ENCODE assay signal across 8 cellular contexts in the genomic region with DNA sequence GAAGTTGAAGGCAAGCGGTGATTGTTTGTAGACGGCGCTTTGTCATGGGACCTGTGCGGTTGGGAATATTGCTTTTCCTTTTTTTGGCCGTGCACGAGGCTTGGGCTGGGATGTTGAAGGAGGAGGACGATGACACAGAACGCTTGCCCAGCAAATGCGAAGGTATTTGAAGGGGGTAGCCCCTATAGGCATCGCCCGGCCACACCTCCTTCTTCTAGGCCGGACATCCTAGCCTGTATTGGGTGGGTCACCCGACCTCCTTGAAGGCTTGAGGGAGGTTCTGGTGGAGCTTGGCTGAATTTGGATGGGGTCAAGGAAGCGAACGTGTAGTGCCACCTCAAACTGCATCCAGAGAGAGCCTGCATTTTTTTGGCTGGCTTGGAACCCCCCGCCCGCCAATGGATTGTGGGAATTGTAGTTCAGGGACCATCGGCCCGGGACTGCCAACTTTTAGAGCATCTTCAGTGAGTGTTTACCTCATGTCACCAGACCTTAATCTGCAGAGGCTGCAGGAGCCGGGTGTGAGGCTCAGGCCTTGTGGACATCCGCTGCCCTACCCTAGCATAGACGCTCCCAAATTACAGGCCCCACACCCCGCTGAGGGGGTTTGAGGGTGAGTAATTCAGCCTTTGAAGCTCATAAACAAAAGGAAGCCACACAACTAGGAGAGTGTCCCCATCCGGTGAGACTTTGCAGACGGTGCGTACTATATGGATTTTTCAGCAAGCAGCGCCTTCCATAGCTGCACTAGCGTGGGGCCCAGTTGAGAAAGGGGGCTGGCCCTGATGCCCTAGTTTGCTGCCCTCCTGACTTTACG. TPM values are rescaled to one million over a fixed set of nuclear protein-coding genes. Genes with fewer than 3 reads are reported as not detected.
DNase-seq lines count a peak whose midpoint lies in the region; ATAC-seq and TF ChIP-seq lines count a peak whose summit lies in the region.

No MANE protein-coding gene starts in this region.

- intact Hi-C loops in lower lobe of right lung (cut with DNase I), result no loop called here

- peak; percentile 62 to 66 for ATAC-seq in lower lobe of right lung

- H3K27ac ChIP-seq in ectodermal cell (ENCODE audit: insufficient read depth, low read depth, low read length, poor library complexity, severe bottlenecking) (peak overlapping the region; percentile 99), lower lobe of right lung (peak overlapping the region; percentile 93)

- CTCF ChIA-PET in HEK293T (lab: Yijun Ruan, JAX), result interaction anchor here (0.5 to 1.2 kb wide), 3 partner anchors 11 to 440 kb away, joined by 3 to 4 read pairs (median 3); no protein-coding TSS in a partner anchor

- no peak for TF ChIP-seq CTCF in lower lobe of right lung (IDR thresholded peaks at IDR 0.05)

- peaks cover 3% of the 10 kb centered on the region for H3K4me1 ChIP-seq in ectodermal cell (ENCODE audit: control insufficient read depth, insufficient read depth, low read length)
- H3K4me1 ChIP-seq in lower lobe of right lung, result peaks cover 23% of the 10 kb centered on the region

- H3K27me3 ChIP-seq in ectodermal cell (ENCODE audit: control insufficient read depth, insufficient read depth, low read length, poor library complexity, severe bottlenecking) (no peaks in the 10 kb centered on the region), lower lobe of right lung (ENCODE audit: low read depth) (no peaks in the 10 kb centered on the region)

- peak overlapping the region; percentile 83 for H3K4me3 ChIP-seq in ectodermal cell (ENCODE audit: insufficient read depth, low read depth, low read length)
- peak overlapping the region; percentile 80 for H3K4me3 ChIP-seq in lower lobe of right lung

- POLR2A ChIA-PET in HEK293T (lab: Yijun Ruan, JAX), result interaction anchor here (0.6 to 2.0 kb wide), 3 partner anchors 19 to 37 kb away, joined by 3 to 39 read pairs (median 4); a partner anchor contains a TSS

- no peaks in the 10 kb centered on the region for H3K9me3 ChIP-seq in ectodermal cell (ENCODE audit: control insufficient read depth, low read length)
- no peaks in the 10 kb centered on the region for H3K9me3 ChIP-seq in lower lobe of right lung

- WGBS in ectodermal cell, 2 experiments, result 4 to 5% methylated on average over 29 of the region's 29 CpGs

- DNase-seq in NCI-H1417 (lab: John Stamatoyannopoulos, UW) (peak in 2 of 3 experiments; percentile 58 to 76), NCI-H1417 treated with DMSO at 0.1 percent for 48 hours (lab: John Stamatoyannopoulos, UW) (no peak), HEK293T (ENCODE audit: extremely low spot score) (peak; percentile 64), NCI-H1694 treated with DMSO at 0.1 percent for 48 hours (lab: John Stamatoyannopoulos, UW) (peak; percentile 61), lower lobe of right lung (peak; percentile 56)
- DNase-seq in activated CD4-positive, alpha-beta T cell treated with anti-CD3 and anti-CD28 coated beads for 4 hours, result peak; percentile 62 to 65
- DNase-seq in stimulated activated CD4-positive, alpha-beta T cell treated with anti-CD3 and anti-CD28 coated beads, TNF-alpha, amount 100 ng/mL, for 24 hours (ENCODE audit: low read depth in 3 of 3), result peak in 2 of 3 experiments; percentile 45 to 62

- H3K36me3 ChIP-seq in ectodermal cell (ENCODE audit: control insufficient read depth, insufficient read depth, low read length), result no peaks in the 10 kb centered on the region
- H3K36me3 ChIP-seq in lower lobe of right lung, result no peaks in the 10 kb centered on the region

TF ChIP-seq in HEK293T, 16 proteins besides CTCF, POLR2A, EP300 and RAD21:
- peak; percentile 53 for TF ChIP-seq ZNF384 (IDR thresholded peaks at IDR 0.05)
- no peak for TF ChIP-seq FOXM1 (IDR thresholded peaks at IDR 0.05; ENCODE audit: borderline replicate concordance)
- TF ChIP-seq L3MBTL2 (conservative IDR thresholded peaks at IDR 0.05), result peak; percentile 74
TF ChIP-seq in HEK293T: peak in this region for 2.

RNA-seq across cellular contexts. Expression of a gene that starts 0.5 kb away (rescaled TPM):
- 40.2 TPM for polyA plus RNA-seq in ectodermal cell (2013, experiment 1 of 4)
- polyA plus RNA-seq in ectodermal cell (2013, experiment 2 of 4), result 38.0 TPM
- 24.9 TPM for polyA plus RNA-seq in ectodermal cell (2013, experiment 3 of 4)
- polyA plus RNA-seq in ectodermal cell (2013, experiment 4 of 4), result 29.9 TPM
- total RNA-seq in lower lobe of right lung, result 10.5 TPM

RNA-seq across cellular contexts. Expression of a gene that starts 0.8 kb away (rescaled TPM):
- polyA plus RNA-seq in ectodermal cell (2013, experiment 1 of 4), result 107 TPM
- 100.0 TPM for polyA plus RNA-seq in ectodermal cell (2013, experiment 2 of 4)
- polyA plus RNA-seq in ectodermal cell (2013, experiment 3 of 4), result 79.1 TPM
- polyA plus RNA-seq in ectodermal cell (2013, experiment 4 of 4), result 86.3 TPM
- total RNA-seq in lower lobe of right lung, result 39.4 TPM

RNA-seq across cellular contexts. Expression of a gene that starts 6.9 kb away (rescaled TPM):
- 1.2 TPM for polyA plus RNA-seq in ectodermal cell (2013, experiment 1 of 4)
- polyA plus RNA-seq in ectodermal cell (2013, experiment 2 of 4), result 0.75 TPM
- polyA plus RNA-seq in ectodermal cell (2013, experiment 3 of 4), result 0.53 TPM
- 0.89 TPM for polyA plus RNA-seq in ectodermal cell (2013, experiment 4 of 4)
- total RNA-seq in lower lobe of right lung, result 2.7 TPM

RNA-seq across cellular contexts. Expression of a gene that starts 18.5 kb away (rescaled TPM):
- polyA plus RNA-seq in ectodermal cell (2013, experiment 1 of 4), result 22.0 TPM
- 22.2 TPM for polyA plus RNA-seq in ectodermal cell (2013, experiment 2 of 4)
- 17.3 TPM for polyA plus RNA-seq in ectodermal cell (2013, experiment 3 of 4)
- polyA plus RNA-seq in ectodermal cell (2013, experiment 4 of 4), result 21.1 TPM
- 16.5 TPM for total RNA-seq in lower lobe of right lung

RNA-seq across cellular contexts. Expression of a gene that starts 18.7 kb away (rescaled TPM):
- polyA plus RNA-seq in ectodermal cell (2013, experiment 1 of 4), result 319 TPM
- 332 TPM for polyA plus RNA-seq in ectodermal cell (2013, experiment 2 of 4)
- 241 TPM for polyA plus RNA-seq in ectodermal cell (2013, experiment 3 of 4)
- polyA plus RNA-seq in ectodermal cell (2013, experiment 4 of 4), result 242 TPM
- 48.0 TPM for total RNA-seq in lower lobe of right lung
